11 cellular contexts compared by ENCODE assay signal in genomic region chr4:108893474-108893873, GRCh38.
"Had no signal": no experiment of that assay in that cellular context is flagged by ENCODE, and none has a peak within 500 bp of the region (broad histone marks: within the 10 kb centered on the region; RNA-seq: fewer than 3 reads in every experiment).

No MANE protein-coding gene starts in this region.

- H3K36me3 ChIP-seq: HAP-1 had no signal

- H2AFZ ChIP-seq: GM23248, GM23338 had no signal

- FAIRE-seq: H1, H54 had no signal

- DNase-seq: GM23248, GOT3, H7, H9, HCEC 1CT, HFFc6 had no signal

- ATAC-seq: GM23338, HCT116 had no signal

- H3K4me3 ChIP-seq: GM23248, GM23338, HAP-1 had no signal

- H3K27ac ChIP-seq: GM23248 had no signal

- H3K9ac ChIP-seq: GM23248 had no signal

- H3K9me3 ChIP-seq: HAP-1 had no signal

- H3K4me2 ChIP-seq: GM23338 had no signal
